ENCODE assay signal across 1 cellular context in the genomic region with DNA sequence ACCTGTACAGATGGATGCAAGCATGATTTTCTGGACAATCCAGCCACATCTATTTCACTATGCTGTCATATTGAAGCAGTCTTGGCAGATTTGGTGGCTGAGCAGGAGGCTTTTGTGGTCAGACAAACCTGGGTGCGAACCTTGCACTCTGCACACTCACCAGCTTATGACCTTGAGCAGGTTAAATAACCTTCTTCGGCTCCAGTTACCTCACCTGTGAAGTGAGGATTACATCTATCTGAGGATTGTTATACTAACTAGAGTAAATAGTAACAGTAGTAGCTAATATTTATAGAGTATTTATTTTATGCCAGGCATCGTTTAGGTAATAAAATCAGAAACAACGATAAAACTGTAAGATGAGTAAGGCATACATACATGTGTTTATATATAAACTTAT.
TF ChIP-seq lines count a peak whose summit lies in the region.

No MANE protein-coding gene starts in this region.

TF ChIP-seq in HepG2, 621 proteins besides CTCF, POLR2A, EP300 and RAD21 (continued from another document and continues in another):
- TF ChIP-seq, protein P1, sequence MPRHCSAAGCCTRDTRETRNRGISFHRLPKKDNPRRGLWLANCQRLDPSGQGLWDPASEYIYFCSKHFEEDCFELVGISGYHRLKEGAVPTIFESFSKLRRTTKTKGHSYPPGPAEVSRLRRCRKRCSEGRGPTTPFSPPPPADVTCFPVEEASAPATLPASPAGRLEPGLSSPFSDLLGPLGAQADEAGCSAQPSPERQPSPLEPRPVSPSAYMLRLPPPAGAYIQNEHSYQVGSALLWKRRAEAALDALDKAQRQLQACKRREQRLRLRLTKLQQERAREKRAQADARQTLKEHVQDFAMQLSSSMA (CRISPR knock-in tag; IDR thresholded peaks at IDR 0.05) = no peak
- TF ChIP-seq SNAPC2 (CRISPR knock-in tag; IDR thresholded peaks at IDR 0.05) (no peak), TBX2 (CRISPR knock-in tag; IDR thresholded peaks at IDR 0.05; ENCODE audit: borderline replicate concordance) (peak; percentile 52; the same call in 1 of the 2 replicates), POGZ (CRISPR knock-in tag; IDR thresholded peaks at IDR 0.05) (peak; percentile 50), BCL6 (CRISPR knock-in tag; IDR thresholded peaks at IDR 0.05) (0 out of 2 replicates have a peak, but pooled peaks have one; percentile 60), SIX4 (CRISPR knock-in tag; IDR thresholded peaks at IDR 0.05) (peak; percentile 83), ZEB1 (IDR thresholded peaks at IDR 0.05; ENCODE audit: insufficient replicate concordance, low read depth) (peak; percentile 80), PCBP2 (optimal IDR thresholded peaks at IDR 0.05; ENCODE audit: low read depth, low read length, poor library complexity, severe bottlenecking) (no peak), ZNF724P (CRISPR knock-in tag; IDR thresholded peaks at IDR 0.05; ENCODE audit: borderline replicate concordance) (no peak), MEIS1 (CRISPR knock-in tag; IDR thresholded peaks at IDR 0.05; ENCODE audit: borderline replicate concordance) (no peak), HDAC2 (CRISPR knock-in tag; IDR thresholded peaks at IDR 0.05) (peak; percentile 60; the same call in 1 of the 2 replicates), ZNF501 (CRISPR knock-in tag; IDR thresholded peaks at IDR 0.05) (no peak), NR2F6 (IDR thresholded peaks at IDR 0.05) (0 out of 2 replicates have a peak, but pooled peaks have one; percentile 30), NR2F6 (CRISPR knock-in tag; IDR thresholded peaks at IDR 0.05) (peak; percentile 14; the same call in 1 of the 2 replicates), ZNF317 (CRISPR knock-in tag; IDR thresholded peaks at IDR 0.05) (no peak), ZNF121 (CRISPR knock-in tag; IDR thresholded peaks at IDR 0.05) (no peak), HDAC1 (CRISPR knock-in tag; IDR thresholded peaks at IDR 0.05) (0 out of 2 replicates have a peak, but pooled peaks have one; percentile 21), ZNF24 (IDR thresholded peaks at IDR 0.05) (no peak), RARA (CRISPR knock-in tag; IDR thresholded peaks at IDR 0.05) (peak; percentile 68; the same call in 1 of the 2 replicates), PHF21A (CRISPR knock-in tag; IDR thresholded peaks at IDR 0.05) (no peak), ZNF841 (CRISPR knock-in tag; IDR thresholded peaks at IDR 0.05; ENCODE audit: borderline replicate concordance) (no peak), ZNF776 (CRISPR knock-in tag; IDR thresholded peaks at IDR 0.05) (no peak), HMG20A (CRISPR knock-in tag; IDR thresholded peaks at IDR 0.05; ENCODE audit: borderline replicate concordance) (peak; percentile 46; the same call in 1 of the 2 replicates)
- TF ChIP-seq, protein P2, sequence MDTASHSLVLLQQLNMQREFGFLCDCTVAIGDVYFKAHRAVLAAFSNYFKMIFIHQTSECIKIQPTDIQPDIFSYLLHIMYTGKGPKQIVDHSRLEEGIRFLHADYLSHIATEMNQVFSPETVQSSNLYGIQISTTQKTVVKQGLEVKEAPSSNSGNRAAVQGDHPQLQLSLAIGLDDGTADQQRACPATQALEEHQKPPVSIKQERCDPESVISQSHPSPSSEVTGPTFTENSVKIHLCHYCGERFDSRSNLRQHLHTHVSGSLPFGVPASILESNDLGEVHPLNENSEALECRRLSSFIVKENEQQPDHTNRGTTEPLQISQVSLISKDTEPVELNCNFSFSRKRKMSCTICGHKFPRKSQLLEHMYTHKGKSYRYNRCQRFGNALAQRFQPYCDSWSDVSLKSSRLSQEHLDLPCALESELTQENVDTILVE (CRISPR knock-in tag; IDR thresholded peaks at IDR 0.05) = no peak
- TF ChIP-seq, protein P3, sequence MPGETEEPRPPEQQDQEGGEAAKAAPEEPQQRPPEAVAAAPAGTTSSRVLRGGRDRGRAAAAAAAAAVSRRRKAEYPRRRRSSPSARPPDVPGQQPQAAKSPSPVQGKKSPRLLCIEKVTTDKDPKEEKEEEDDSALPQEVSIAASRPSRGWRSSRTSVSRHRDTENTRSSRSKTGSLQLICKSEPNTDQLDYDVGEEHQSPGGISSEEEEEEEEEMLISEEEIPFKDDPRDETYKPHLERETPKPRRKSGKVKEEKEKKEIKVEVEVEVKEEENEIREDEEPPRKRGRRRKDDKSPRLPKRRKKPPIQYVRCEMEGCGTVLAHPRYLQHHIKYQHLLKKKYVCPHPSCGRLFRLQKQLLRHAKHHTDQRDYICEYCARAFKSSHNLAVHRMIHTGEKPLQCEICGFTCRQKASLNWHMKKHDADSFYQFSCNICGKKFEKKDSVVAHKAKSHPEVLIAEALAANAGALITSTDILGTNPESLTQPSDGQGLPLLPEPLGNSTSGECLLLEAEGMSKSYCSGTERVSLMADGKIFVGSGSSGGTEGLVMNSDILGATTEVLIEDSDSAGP (CRISPR knock-in tag; IDR thresholded peaks at IDR 0.05; ENCODE audit: borderline replicate concordance) = no peak
- TF ChIP-seq, protein P4, sequence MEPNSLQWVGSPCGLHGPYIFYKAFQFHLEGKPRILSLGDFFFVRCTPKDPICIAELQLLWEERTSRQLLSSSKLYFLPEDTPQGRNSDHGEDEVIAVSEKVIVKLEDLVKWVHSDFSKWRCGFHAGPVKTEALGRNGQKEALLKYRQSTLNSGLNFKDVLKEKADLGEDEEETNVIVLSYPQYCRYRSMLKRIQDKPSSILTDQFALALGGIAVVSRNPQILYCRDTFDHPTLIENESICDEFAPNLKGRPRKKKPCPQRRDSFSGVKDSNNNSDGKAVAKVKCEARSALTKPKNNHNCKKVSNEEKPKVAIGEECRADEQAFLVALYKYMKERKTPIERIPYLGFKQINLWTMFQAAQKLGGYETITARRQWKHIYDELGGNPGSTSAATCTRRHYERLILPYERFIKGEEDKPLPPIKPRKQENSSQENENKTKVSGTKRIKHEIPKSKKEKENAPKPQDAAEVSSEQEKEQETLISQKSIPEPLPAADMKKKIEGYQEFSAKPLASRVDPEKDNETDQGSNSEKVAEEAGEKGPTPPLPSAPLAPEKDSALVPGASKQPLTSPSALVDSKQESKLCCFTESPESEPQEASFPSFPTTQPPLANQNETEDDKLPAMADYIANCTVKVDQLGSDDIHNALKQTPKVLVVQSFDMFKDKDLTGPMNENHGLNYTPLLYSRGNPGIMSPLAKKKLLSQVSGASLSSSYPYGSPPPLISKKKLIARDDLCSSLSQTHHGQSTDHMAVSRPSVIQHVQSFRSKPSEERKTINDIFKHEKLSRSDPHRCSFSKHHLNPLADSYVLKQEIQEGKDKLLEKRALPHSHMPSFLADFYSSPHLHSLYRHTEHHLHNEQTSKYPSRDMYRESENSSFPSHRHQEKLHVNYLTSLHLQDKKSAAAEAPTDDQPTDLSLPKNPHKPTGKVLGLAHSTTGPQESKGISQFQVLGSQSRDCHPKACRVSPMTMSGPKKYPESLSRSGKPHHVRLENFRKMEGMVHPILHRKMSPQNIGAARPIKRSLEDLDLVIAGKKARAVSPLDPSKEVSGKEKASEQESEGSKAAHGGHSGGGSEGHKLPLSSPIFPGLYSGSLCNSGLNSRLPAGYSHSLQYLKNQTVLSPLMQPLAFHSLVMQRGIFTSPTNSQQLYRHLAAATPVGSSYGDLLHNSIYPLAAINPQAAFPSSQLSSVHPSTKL (CRISPR knock-in tag; IDR thresholded peaks at IDR 0.05) = peak; percentile 88
- TF ChIP-seq, protein P5, sequence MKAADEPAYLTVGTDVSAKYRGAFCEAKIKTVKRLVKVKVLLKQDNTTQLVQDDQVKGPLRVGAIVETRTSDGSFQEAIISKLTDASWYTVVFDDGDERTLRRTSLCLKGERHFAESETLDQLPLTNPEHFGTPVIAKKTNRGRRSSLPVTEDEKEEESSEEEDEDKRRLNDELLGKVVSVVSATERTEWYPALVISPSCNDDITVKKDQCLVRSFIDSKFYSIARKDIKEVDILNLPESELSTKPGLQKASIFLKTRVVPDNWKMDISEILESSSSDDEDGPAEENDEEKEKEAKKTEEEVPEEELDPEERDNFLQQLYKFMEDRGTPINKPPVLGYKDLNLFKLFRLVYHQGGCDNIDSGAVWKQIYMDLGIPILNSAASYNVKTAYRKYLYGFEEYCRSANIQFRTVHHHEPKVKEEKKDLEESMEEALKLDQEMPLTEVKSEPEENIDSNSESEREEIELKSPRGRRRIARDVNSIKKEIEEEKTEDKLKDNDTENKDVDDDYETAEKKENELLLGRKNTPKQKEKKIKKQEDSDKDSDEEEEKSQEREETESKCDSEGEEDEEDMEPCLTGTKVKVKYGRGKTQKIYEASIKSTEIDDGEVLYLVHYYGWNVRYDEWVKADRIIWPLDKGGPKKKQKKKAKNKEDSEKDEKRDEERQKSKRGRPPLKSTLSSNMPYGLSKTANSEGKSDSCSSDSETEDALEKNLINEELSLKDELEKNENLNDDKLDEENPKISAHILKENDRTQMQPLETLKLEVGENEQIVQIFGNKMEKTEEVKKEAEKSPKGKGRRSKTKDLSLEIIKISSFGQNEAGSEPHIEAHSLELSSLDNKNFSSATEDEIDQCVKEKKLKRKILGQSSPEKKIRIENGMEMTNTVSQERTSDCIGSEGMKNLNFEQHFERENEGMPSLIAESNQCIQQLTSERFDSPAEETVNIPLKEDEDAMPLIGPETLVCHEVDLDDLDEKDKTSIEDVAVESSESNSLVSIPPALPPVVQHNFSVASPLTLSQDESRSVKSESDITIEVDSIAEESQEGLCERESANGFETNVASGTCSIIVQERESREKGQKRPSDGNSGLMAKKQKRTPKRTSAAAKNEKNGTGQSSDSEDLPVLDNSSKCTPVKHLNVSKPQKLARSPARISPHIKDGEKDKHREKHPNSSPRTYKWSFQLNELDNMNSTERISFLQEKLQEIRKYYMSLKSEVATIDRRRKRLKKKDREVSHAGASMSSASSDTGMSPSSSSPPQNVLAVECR (CRISPR knock-in tag; IDR thresholded peaks at IDR 0.05; ENCODE audit: borderline replicate concordance) = no peak; the same call in 1 of the 2 replicates
- TF ChIP-seq, protein P6, sequence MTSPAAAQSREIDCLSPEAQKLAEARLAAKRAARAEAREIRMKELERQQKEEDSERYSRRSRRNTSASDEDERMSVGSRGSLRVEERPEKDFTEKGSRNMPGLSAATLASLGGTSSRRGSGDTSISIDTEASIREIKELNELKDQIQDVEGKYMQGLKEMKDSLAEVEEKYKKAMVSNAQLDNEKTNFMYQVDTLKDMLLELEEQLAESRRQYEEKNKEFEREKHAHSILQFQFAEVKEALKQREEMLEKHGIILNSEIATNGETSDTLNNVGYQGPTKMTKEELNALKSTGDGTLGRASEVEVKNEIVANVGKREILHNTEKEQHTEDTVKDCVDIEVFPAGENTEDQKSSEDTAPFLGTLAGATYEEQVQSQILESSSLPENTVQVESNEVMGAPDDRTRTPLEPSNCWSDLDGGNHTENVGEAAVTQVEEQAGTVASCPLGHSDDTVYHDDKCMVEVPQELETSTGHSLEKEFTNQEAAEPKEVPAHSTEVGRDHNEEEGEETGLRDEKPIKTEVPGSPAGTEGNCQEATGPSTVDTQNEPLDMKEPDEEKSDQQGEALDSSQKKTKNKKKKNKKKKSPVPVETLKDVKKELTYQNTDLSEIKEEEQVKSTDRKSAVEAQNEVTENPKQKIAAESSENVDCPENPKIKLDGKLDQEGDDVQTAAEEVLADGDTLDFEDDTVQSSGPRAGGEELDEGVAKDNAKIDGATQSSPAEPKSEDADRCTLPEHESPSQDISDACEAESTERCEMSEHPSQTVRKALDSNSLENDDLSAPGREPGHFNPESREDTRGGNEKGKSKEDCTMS (CRISPR knock-in tag; conservative IDR thresholded peaks at IDR 0.05) = no peak
- TF ChIP-seq, protein P7, sequence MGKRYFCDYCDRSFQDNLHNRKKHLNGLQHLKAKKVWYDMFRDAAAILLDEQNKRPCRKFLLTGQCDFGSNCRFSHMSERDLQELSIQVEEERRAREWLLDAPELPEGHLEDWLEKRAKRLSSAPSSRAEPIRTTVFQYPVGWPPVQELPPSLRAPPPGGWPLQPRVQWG (CRISPR knock-in tag; IDR thresholded peaks at IDR 0.05; ENCODE audit: borderline replicate concordance, low read depth) = no peak
- TF ChIP-seq, protein P8, sequence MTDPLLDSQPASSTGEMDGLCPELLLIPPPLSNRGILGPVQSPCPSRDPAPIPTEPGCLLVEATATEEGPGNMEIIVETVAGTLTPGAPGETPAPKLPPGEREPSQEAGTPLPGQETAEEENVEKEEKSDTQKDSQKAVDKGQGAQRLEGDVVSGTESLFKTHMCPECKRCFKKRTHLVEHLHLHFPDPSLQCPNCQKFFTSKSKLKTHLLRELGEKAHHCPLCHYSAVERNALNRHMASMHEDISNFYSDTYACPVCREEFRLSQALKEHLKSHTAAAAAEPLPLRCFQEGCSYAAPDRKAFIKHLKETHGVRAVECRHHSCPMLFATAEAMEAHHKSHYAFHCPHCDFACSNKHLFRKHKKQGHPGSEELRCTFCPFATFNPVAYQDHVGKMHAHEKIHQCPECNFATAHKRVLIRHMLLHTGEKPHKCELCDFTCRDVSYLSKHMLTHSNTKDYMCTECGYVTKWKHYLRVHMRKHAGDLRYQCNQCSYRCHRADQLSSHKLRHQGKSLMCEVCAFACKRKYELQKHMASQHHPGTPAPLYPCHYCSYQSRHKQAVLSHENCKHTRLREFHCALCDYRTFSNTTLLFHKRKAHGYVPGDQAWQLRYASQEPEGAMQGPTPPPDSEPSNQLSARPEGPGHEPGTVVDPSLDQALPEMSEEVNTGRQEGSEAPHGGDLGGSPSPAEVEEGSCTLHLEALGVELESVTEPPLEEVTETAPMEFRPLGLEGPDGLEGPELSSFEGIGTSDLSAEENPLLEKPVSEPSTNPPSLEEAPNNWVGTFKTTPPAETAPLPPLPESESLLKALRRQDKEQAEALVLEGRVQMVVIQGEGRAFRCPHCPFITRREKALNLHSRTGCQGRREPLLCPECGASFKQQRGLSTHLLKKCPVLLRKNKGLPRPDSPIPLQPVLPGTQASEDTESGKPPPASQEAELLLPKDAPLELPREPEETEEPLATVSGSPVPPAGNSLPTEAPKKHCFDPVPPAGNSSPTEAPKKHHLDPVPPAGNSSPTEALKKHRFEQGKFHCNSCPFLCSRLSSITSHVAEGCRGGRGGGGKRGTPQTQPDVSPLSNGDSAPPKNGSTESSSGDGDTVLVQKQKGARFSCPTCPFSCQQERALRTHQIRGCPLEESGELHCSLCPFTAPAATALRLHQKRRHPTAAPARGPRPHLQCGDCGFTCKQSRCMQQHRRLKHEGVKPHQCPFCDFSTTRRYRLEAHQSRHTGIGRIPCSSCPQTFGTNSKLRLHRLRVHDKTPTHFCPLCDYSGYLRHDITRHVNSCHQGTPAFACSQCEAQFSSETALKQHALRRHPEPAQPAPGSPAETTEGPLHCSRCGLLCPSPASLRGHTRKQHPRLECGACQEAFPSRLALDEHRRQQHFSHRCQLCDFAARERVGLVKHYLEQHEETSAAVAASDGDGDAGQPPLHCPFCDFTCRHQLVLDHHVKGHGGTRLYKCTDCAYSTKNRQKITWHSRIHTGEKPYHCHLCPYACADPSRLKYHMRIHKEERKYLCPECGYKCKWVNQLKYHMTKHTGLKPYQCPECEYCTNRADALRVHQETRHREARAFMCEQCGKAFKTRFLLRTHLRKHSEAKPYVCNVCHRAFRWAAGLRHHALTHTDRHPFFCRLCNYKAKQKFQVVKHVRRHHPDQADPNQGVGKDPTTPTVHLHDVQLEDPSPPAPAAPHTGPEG (CRISPR knock-in tag; IDR thresholded peaks at IDR 0.05) = no peak
- TF ChIP-seq, protein P9, sequence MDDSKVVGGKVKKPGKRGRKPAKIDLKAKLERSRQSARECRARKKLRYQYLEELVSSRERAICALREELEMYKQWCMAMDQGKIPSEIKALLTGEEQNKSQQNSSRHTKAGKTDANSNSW (CRISPR knock-in tag; IDR thresholded peaks at IDR 0.05; ENCODE audit: borderline replicate concordance) = no peak
- TF ChIP-seq, protein P10, sequence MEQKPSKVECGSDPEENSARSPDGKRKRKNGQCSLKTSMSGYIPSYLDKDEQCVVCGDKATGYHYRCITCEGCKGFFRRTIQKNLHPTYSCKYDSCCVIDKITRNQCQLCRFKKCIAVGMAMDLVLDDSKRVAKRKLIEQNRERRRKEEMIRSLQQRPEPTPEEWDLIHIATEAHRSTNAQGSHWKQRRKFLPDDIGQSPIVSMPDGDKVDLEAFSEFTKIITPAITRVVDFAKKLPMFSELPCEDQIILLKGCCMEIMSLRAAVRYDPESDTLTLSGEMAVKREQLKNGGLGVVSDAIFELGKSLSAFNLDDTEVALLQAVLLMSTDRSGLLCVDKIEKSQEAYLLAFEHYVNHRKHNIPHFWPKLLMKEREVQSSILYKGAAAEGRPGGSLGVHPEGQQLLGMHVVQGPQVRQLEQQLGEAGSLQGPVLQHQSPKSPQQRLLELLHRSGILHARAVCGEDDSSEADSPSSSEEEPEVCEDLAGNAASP (CRISPR knock-in tag; IDR thresholded peaks at IDR 0.05; ENCODE audit: borderline replicate concordance) = peak; percentile 13; the same call in 1 of the 2 replicates
